ENCODE assay signal across 14 cellular contexts in genomic region chr20:13862245-13862644, GRCh38.
"Had no signal": no experiment of that assay in that cellular context is flagged by ENCODE, and none has a peak within 500 bp of the region (broad histone marks: within the 10 kb centered on the region; RNA-seq: fewer than 3 reads in every experiment).

No MANE protein-coding gene starts in this region.

- ATAC-seq: effector memory CD8-positive, alpha-beta T cell; heart right ventricle; natural killer cell; sciatic nerve; stimulated activated effector memory CD8-positive, alpha-beta T cell treated with anti-CD3 and anti-CD28 coated beads, Interleukin-12 subunit alpha, Interleukin-12 subunit beta, amount 100 ng/mL, for 72 hours had no signal

- DNase-seq: activated CD4-positive, alpha-beta T cell treated with anti-CD3 and anti-CD28 coated beads, Interleukin-2, amount 50 U/mL, for 48 hours; activated naive CD8-positive, alpha-beta T cell treated with anti-CD3 and anti-CD28 coated beads for 36 hours; amygdala; dermis blood vessel endothelial cell; effector memory CD8-positive, alpha-beta T cell; esophagus squamous epithelium; heart right ventricle; kidney glomerular epithelial cell; natural killer cell; stimulated activated CD4-positive, alpha-beta T cell treated with anti-CD3 and anti-CD28 coated beads, Interleukin-4, amount 100 ng/mL, for 24 hours; T-helper 9 cell; testis had no signal
